ENCODE assay signal across 2 cellular contexts in the genomic region with DNA sequence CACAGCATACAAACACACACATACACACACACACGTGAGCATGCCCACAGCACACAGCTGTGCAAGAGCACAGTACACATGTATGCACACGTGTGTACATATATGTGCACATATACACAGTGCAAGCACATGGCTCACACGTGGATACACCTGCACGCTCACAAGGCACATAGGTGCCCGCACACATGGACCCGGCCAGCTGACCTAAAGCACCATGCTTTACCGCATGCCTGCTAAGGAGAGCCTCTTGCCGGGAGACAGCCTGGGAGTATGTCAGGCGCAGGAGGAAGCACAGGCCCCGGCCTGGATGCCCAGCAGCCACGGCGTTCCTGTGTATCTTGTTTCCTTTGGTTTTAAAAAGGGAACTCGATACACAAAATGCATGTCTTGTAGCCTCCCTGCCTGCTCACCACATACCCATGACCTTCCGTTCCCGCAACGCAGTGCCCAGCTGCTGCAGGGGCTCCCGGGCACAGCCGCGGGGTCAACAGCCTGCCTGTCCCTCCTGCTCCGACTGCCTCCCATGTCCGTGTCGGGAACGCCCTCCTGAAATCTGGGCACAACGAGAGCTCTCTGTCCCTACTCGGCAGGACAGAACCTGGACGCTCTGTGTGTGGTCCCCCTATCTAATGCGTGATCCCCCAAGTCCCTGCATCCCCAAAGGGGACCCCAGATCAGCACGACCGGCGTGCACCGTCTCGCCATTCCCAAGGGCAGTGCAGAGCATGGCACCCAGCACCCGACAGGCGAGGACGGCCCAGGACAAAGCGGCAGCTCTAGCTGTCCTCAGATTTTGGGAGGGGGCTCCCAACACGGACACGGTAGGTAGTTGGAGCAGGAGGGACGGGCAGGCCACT.
TF ChIP-seq lines count a peak whose summit lies in the region.

No MANE protein-coding gene starts in this region.

TF ChIP-seq in liver, 16 proteins besides CTCF, POLR2A, EP300 and RAD21:
- peak; percentile 71 to 78 for TF ChIP-seq RXRA (IDR thresholded peaks at IDR 0.05)
- TF ChIP-seq, protein P1, sequence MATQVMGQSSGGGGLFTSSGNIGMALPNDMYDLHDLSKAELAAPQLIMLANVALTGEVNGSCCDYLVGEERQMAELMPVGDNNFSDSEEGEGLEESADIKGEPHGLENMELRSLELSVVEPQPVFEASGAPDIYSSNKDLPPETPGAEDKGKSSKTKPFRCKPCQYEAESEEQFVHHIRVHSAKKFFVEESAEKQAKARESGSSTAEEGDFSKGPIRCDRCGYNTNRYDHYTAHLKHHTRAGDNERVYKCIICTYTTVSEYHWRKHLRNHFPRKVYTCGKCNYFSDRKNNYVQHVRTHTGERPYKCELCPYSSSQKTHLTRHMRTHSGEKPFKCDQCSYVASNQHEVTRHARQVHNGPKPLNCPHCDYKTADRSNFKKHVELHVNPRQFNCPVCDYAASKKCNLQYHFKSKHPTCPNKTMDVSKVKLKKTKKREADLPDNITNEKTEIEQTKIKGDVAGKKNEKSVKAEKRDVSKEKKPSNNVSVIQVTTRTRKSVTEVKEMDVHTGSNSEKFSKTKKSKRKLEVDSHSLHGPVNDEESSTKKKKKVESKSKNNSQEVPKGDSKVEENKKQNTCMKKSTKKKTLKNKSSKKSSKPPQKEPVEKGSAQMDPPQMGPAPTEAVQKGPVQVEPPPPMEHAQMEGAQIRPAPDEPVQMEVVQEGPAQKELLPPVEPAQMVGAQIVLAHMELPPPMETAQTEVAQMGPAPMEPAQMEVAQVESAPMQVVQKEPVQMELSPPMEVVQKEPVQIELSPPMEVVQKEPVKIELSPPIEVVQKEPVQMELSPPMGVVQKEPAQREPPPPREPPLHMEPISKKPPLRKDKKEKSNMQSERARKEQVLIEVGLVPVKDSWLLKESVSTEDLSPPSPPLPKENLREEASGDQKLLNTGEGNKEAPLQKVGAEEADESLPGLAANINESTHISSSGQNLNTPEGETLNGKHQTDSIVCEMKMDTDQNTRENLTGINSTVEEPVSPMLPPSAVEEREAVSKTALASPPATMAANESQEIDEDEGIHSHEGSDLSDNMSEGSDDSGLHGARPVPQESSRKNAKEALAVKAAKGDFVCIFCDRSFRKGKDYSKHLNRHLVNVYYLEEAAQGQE (IDR thresholded peaks at IDR 0.05), result peak; percentile 26
- TF ChIP-seq YY1 (IDR thresholded peaks at IDR 0.05), result peak; percentile 50
- no peak for TF ChIP-seq HNF4G (IDR thresholded peaks at IDR 0.05)
- TF ChIP-seq HNF4A (conservative IDR thresholded peaks at IDR 0.05), result peak in 1 of 2 donors; percentile 17
- TF ChIP-seq, protein P2, sequence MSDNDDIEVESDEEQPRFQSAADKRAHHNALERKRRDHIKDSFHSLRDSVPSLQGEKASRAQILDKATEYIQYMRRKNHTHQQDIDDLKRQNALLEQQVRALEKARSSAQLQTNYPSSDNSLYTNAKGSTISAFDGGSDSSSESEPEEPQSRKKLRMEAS (IDR thresholded peaks at IDR 0.05), result peak; percentile 25

TF ChIP-seq in SK-N-SH, 30 proteins besides CTCF, POLR2A, EP300 and RAD21:
- TF ChIP-seq RFX5 (IDR thresholded peaks at IDR 0.05; ENCODE audit: low read length) (no peak), CHD2 (IDR thresholded peaks at IDR 0.05; ENCODE audit: low read length, partially characterized antibody) (no peak), JUND (IDR thresholded peaks at IDR 0.05) (no peak), FOSL2 (IDR thresholded peaks at IDR 0.05; ENCODE audit: borderline replicate concordance, low read depth) (no peak), FOXM1 (IDR thresholded peaks at IDR 0.05; ENCODE audit: low read depth) (no peak), ELF1 (IDR thresholded peaks at IDR 0.05) (no peak), RCOR1 (IDR thresholded peaks at IDR 0.05; ENCODE audit: low read length) (no peak), TCF12 (IDR thresholded peaks at IDR 0.05) (no peak), SMC3 (IDR thresholded peaks at IDR 0.05; ENCODE audit: low read depth, low read length) (no peak), RXRA (IDR thresholded peaks at IDR 0.05; ENCODE audit: borderline replicate concordance, low read depth) (no peak), NRF1 (IDR thresholded peaks at IDR 0.05; ENCODE audit: low read depth, low read length) (no peak), TAF1 (IDR thresholded peaks at IDR 0.05; ENCODE audit: borderline replicate concordance, low read depth, low read length) (no peak), SIN3A (IDR thresholded peaks at IDR 0.05; ENCODE audit: borderline replicate concordance, low read depth, low read length) (no peak), POLR2AphosphoS5 (IDR thresholded peaks at IDR 0.05; ENCODE audit: low read depth, low read length) (no peak), MEF2A (IDR thresholded peaks at IDR 0.05; ENCODE audit: borderline replicate concordance, low read depth) (no peak), MXI1 (IDR thresholded peaks at IDR 0.05; ENCODE audit: low read depth, low read length) (no peak)
- TF ChIP-seq, protein P3, sequence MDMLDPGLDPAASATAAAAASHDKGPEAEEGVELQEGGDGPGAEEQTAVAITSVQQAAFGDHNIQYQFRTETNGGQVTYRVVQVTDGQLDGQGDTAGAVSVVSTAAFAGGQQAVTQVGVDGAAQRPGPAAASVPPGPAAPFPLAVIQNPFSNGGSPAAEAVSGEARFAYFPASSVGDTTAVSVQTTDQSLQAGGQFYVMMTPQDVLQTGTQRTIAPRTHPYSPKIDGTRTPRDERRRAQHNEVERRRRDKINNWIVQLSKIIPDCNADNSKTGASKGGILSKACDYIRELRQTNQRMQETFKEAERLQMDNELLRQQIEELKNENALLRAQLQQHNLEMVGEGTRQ (IDR thresholded peaks at IDR 0.05; ENCODE audit: borderline replicate concordance, low read depth, low read length), result no peak
- TF ChIP-seq, protein P4, sequence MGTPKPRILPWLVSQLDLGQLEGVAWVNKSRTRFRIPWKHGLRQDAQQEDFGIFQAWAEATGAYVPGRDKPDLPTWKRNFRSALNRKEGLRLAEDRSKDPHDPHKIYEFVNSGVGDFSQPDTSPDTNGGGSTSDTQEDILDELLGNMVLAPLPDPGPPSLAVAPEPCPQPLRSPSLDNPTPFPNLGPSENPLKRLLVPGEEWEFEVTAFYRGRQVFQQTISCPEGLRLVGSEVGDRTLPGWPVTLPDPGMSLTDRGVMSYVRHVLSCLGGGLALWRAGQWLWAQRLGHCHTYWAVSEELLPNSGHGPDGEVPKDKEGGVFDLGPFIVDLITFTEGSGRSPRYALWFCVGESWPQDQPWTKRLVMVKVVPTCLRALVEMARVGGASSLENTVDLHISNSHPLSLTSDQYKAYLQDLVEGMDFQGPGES (IDR thresholded peaks at IDR 0.05; ENCODE audit: low read depth, low read length), result no peak
- TF ChIP-seq, protein P1 (IDR thresholded peaks at IDR 0.05; ENCODE audit: low read depth, low read length), result no peak
TF ChIP-seq in SK-N-SH: peak in this region for 0.
